Comparison of ENCODE assay signal across 10 cellular contexts in genomic region chr19:49814010-49814409, GRCh38. TPM values are rescaled to one million over a fixed set of nuclear protein-coding genes. Genes with fewer than 3 reads are reported as not detected.
DNase-seq lines count a peak whose midpoint lies in the region; ATAC-seq and TF ChIP-seq lines count a peak whose summit lies in the region.
"Had no signal": no experiment of that assay in that cellular context is flagged by ENCODE, and none has a peak within 500 bp of the region (broad histone marks: within the 10 kb centered on the region; RNA-seq: fewer than 3 reads in every experiment).

No MANE protein-coding gene starts in this region.

- H3K4me1 ChIP-seq in MM.1S (ENCODE audit: low read length) (peaks cover 15% of the 10 kb centered on the region), neutrophil (ENCODE audit: control insufficient read depth in 1 of 2, insufficient read depth in 1 of 2, low read depth in 1 of 2, low read length in 1 of 2) (peaks cover 39 to 42% of the 10 kb centered on the region in 2 experiments)

- peaks cover 48% of the 10 kb centered on the region for H3K4me1 Mint-ChIP-seq in CD4-positive, alpha-beta T cell (ENCODE audit: low read depth)

- ATAC-seq in CD4-positive, alpha-beta T cell (ENCODE audit: poor library complexity), result no peak
- ATAC-seq in GM21619 (IDR thresholded peaks at IDR 0.05; ENCODE audit: unreplicated experiment), result no peak
- ATAC-seq in GM18867 (IDR thresholded peaks at IDR 0.05; ENCODE audit: unreplicated experiment), result no peak

- no peaks in the 10 kb centered on the region for H3K9me2 ChIP-seq in MM.1S (replicated peaks; ENCODE audit: insufficient read depth, low read length)

- TF ChIP-seq CTCF in CD4-positive, alpha-beta T cell (IDR thresholded peaks at IDR 0.05), result no peak
- TF ChIP-seq CTCF in MM.1S (IDR thresholded peaks at IDR 0.05; ENCODE audit: low read length) (no peak), coronary artery (IDR thresholded peaks at IDR 0.05) (no peak), neutrophil (IDR thresholded peaks at IDR 0.05) (no peak)

- H3K4me3 ChIP-seq in MM.1S (ENCODE audit: low read length), result peak overlapping the region; percentile 70; the same call in 1 of the 2 replicates
- peak overlapping the region; percentile 82 for H3K4me3 ChIP-seq in coronary artery
- H3K4me3 ChIP-seq in neutrophil (ENCODE audit: low read depth in 1 of 2, low read length in 1 of 2), result peak overlapping the region; percentile 64 to 74

- peak overlapping the region; percentile 86 for H3K27ac ChIP-seq in CD4-positive, alpha-beta T cell (ENCODE audit: low read depth, low read length)
- H3K27ac ChIP-seq in MM.1S (ENCODE audit: low read length) (peak overlapping the region; percentile 68; the same call in 1 of the 2 replicates), coronary artery (peak overlapping the region; percentile 68 to 92), neutrophil (peak overlapping the region; percentile 93)

- POLR2A ChIA-PET in CD4-positive, alpha-beta T cell (lab: Charles Lee), result interaction anchor here (1.0 to 2.4 kb wide), 8 partner anchors 9 to 318 kb away, joined by 3 to 24 read pairs (median 14); partner anchors contain the start of genes AKT1S1, AP2A1, PNKP and PTOV1

- H3F3A ChIP-seq in MM.1S (ENCODE audit: insufficient read depth, low read length), result peaks cover 11% of the 10 kb centered on the region; the same call in 1 of the 2 replicates

- H3K36me3 ChIP-seq in MM.1S (replicated peaks; ENCODE audit: insufficient read depth, low read length) (no peaks in the 10 kb centered on the region), neutrophil (no peaks in the 10 kb centered on the region)

- no peaks in the 10 kb centered on the region for H3K27me3 ChIP-seq in CD4-positive, alpha-beta T cell (ENCODE audit: control insufficient read depth, insufficient read depth, low read length)
- H3K27me3 ChIP-seq in MM.1S (replicated peaks; ENCODE audit: insufficient read depth, low read length) (no peaks in the 10 kb centered on the region), neutrophil (no peaks in the 10 kb centered on the region)

- H3K4me3 Mint-ChIP-seq in CD4-positive, alpha-beta T cell, result peak overlapping the region; percentile 95

- H2AFZ ChIP-seq in MM.1S (ENCODE audit: low read length), result peak overlapping the region; percentile 54

- H3K4me2 ChIP-seq in MM.1S (ENCODE audit: low read depth, low read length), result peak overlapping the region; percentile 81; the same call in 1 of the 2 replicates

- H4K20me1 ChIP-seq in MM.1S (ENCODE audit: insufficient read depth, low read length), result no peaks in the 10 kb centered on the region

- H3K9me3 Mint-ChIP-seq in CD4-positive, alpha-beta T cell, result no peaks in the 10 kb centered on the region

- DNase-seq in CD4-positive, alpha-beta T cell, result no peak
- no peak for DNase-seq in MM.1S
- DNase-seq in coronary artery (ENCODE audit: low spot score), result no peak
- DNase-seq in cerebellum (ENCODE audit: low spot score), result no peak
- DNase-seq in GOT3 (lab: John Stamatoyannopoulos, UW), result no peak

- intact Hi-C loops in CD4-positive, alpha-beta T cell (cut with DNase I, micrococcal nuclease), result loop anchor here (5.0 to 10.0 kb wide), 2 partner anchors 47 to 319 kb away; partner anchors contain the start of genes AP2A1 (in 1 of the 2) and RPS11 (in 1 of the 2)

- peaks cover 22% of the 10 kb centered on the region for H3K36me3 Mint-ChIP-seq in CD4-positive, alpha-beta T cell (ENCODE audit: low read depth)

- H3K79me2 ChIP-seq in MM.1S (ENCODE audit: low read length), result peaks cover 10% of the 10 kb centered on the region

- CTCF ChIA-PET in CD4-positive, alpha-beta T cell (lab: Charles Lee), result no interaction called here

- peak overlapping the region; percentile 77 for H3K9ac ChIP-seq in MM.1S (ENCODE audit: low read length)

- peak overlapping the region; percentile 97 for H3K27ac Mint-ChIP-seq in CD4-positive, alpha-beta T cell

- no peaks in the 10 kb centered on the region for H3K9me3 ChIP-seq in CD4-positive, alpha-beta T cell (ENCODE audit: control insufficient read depth, low read length)
- H3K9me3 ChIP-seq in MM.1S (replicated peaks; ENCODE audit: insufficient read depth, low read length) (no peaks in the 10 kb centered on the region), neutrophil (no peaks in the 10 kb centered on the region)

- H3K27me3 Mint-ChIP-seq in CD4-positive, alpha-beta T cell, result no peaks in the 10 kb centered on the region

RNA-seq across cellular contexts. Expression of gene FUZ, which starts 0.9 kb away (rescaled TPM):
- total RNA-seq in CD4-positive, alpha-beta T cell, result 10 to 100 TPM; 14.9 to 15.2 TPM
- total RNA-seq in cerebellum, result 15.3 TPM

RNA-seq across cellular contexts. Expression of gene MED25, which starts 4.1 kb away (rescaled TPM):
- total RNA-seq in CD4-positive, alpha-beta T cell, result 10 to 100 TPM; 67.2 to 67.8 TPM
- total RNA-seq in cerebellum, result 21.6 TPM

RNA-seq across cellular contexts. Expression of gene PTOV1, which starts 36.9 kb away (rescaled TPM):
- total RNA-seq in CD4-positive, alpha-beta T cell, result 100 to 1,000 TPM; 127 to 134 TPM
- total RNA-seq in cerebellum, result 86.3 TPM

RNA-seq across cellular contexts. Expression of gene AP2A1, which starts 47.2 kb away (rescaled TPM):
- 10 to 100 TPM; 28.2 to 28.9 TPM for total RNA-seq in CD4-positive, alpha-beta T cell
- total RNA-seq in cerebellum, result 45.5 TPM

RNA-seq across cellular contexts. Expression of gene TSKS, which starts 50.9 kb away (rescaled TPM):
- total RNA-seq in CD4-positive, alpha-beta T cell, result 1 to 10 TPM; 2.1 to 2.9 TPM
- total RNA-seq in cerebellum, result not detected
- total RNA-seq: M059J, renal cortical epithelial cell had no signal
